In genomic region chrX:120604359-120604782, GRCh38 we compare ENCODE assay signal across 8 cellular contexts. TPM values are rescaled to one million over a fixed set of nuclear protein-coding genes. Genes with fewer than 3 reads are reported as not detected.
DNase-seq lines count a peak whose midpoint lies in the region; ATAC-seq and TF ChIP-seq lines count a peak whose summit lies in the region.

No MANE protein-coding gene starts in this region.

- no peaks in the 10 kb centered on the region for H3K9me2 ChIP-seq in OCI-LY1 (ENCODE audit: low read depth, low read length)

- 0% methylated on average over 5 of the region's 5 CpGs for WGBS in prostate gland

- H2AFZ ChIP-seq in OCI-LY1 (ENCODE audit: low read length): no peak overlapping the region

- no peak for TF ChIP-seq POLR2A in prostate gland (IDR thresholded peaks at IDR 0.05)

- H3K79me2 ChIP-seq in OCI-LY1 (ENCODE audit: insufficient read depth, low read length): peaks cover 19% of the 10 kb centered on the region

- intact Hi-C loops in left cardiac atrium (cut with DNase I): loop anchor here in 1 of 2 donors (5.0 kb wide), 1 partner anchor 42 kb away; the partner anchor contains the start of gene CUL4B
- intact Hi-C loops in prostate gland (cut with DNase I): loop anchor here (1.0 to 2.0 kb wide), 2 partner anchors 24 to 43 kb away; no protein-coding TSS in a partner anchor

- H3K27me3 Mint-ChIP-seq in activated naive CD8-positive, alpha-beta T cell treated with anti-CD3 and anti-CD28 coated beads for 36 hours: no peaks in the 10 kb centered on the region

- H3K27me3 ChIP-seq in BLaER1 treated with 17β-estradiol and CSF1 and Interleukin-3, amounts not matched to agents 10 nM and 100 nM: no peaks in the 10 kb centered on the region
- no peaks in the 10 kb centered on the region for H3K27me3 ChIP-seq in OCI-LY1 (ENCODE audit: insufficient read depth, low read length)
- no peaks in the 10 kb centered on the region for H3K27me3 ChIP-seq in prostate gland (replicated peaks; ENCODE audit: insufficient read depth)

- H3K4me2 ChIP-seq in BLaER1 treated with 17β-estradiol and CSF1 and Interleukin-3, amounts not matched to agents 10 nM and 100 nM: peak overlapping the region; percentile 59 to 83 (median 71)
- H3K4me2 ChIP-seq in OCI-LY1 (ENCODE audit: low read length): peak overlapping the region; percentile 94

- DNase-seq in activated naive CD8-positive, alpha-beta T cell treated with anti-CD3 and anti-CD28 coated beads for 36 hours: peak; percentile 4
- DNase-seq in left cardiac atrium (no peak), prostate gland (ENCODE audit: low spot score) (no peak), NCI-H1930 (lab: John Stamatoyannopoulos, UW) (no peak)

- ATAC-seq in GM19035 (IDR thresholded peaks at IDR 0.05; ENCODE audit: unreplicated experiment) (peak; percentile 52), HG03571 (IDR thresholded peaks at IDR 0.05; ENCODE audit: unreplicated experiment) (peak; percentile 62), left cardiac atrium (peak; percentile 77 to 83)

- no peaks in the 10 kb centered on the region for H3K9me3 Mint-ChIP-seq in activated naive CD8-positive, alpha-beta T cell treated with anti-CD3 and anti-CD28 coated beads for 36 hours

- H3K4me3 ChIP-seq in BLaER1 treated with 17β-estradiol and CSF1 and Interleukin-3, amounts not matched to agents 10 nM and 100 nM: peak overlapping the region; percentile 57 to 77 (median 68)
- H3K4me3 ChIP-seq in OCI-LY1 (ENCODE audit: low read depth, low read length, poor library complexity, severe bottlenecking) (peak overlapping the region; percentile 85), prostate gland (peak overlapping the region; percentile 42 to 45)

- peaks cover 9 to 31% (median 18%) of the 10 kb centered on the region in 11 experiments; a peak in 18 of 22 replicates for H3K36me3 ChIP-seq in BLaER1 treated with 17β-estradiol and CSF1 and Interleukin-3, amounts not matched to agents 10 nM and 100 nM
- H3K36me3 ChIP-seq in OCI-LY1 (ENCODE audit: insufficient read depth, low read length): peaks cover 26% of the 10 kb centered on the region
- no peaks in the 10 kb centered on the region for H3K36me3 ChIP-seq in prostate gland

- H3K9ac ChIP-seq in BLaER1 treated with 17β-estradiol and CSF1 and Interleukin-3, amounts not matched to agents 10 nM and 100 nM: peak overlapping the region; percentile 82 to 95 (median 89)
- H3K9ac ChIP-seq in OCI-LY1 (ENCODE audit: low read length): peak overlapping the region; percentile 93

- TF ChIP-seq CTCF in OCI-LY1 (IDR thresholded peaks at IDR 0.05; ENCODE audit: low read length) (no peak), prostate gland (IDR thresholded peaks at IDR 0.05) (no peak)

- peaks cover 0 to 11% (median 2%) of the 10 kb centered on the region in 10 experiments; a peak in 4 of 20 replicates for H3K4me1 ChIP-seq in BLaER1 treated with 17β-estradiol and CSF1 and Interleukin-3, amounts not matched to agents 10 nM and 100 nM
- H3K4me1 ChIP-seq in OCI-LY1 (ENCODE audit: insufficient read depth, low read length, severe bottlenecking): peaks cover 19% of the 10 kb centered on the region
- H3K4me1 ChIP-seq in prostate gland (replicated peaks): no peaks in the 10 kb centered on the region

- H4K20me1 ChIP-seq in BLaER1 treated with 17β-estradiol and CSF1 and Interleukin-3, amounts not matched to agents 10 nM and 100 nM: no peaks in the 10 kb centered on the region
- H4K20me1 ChIP-seq in OCI-LY1 (ENCODE audit: insufficient read depth, low read length): no peaks in the 10 kb centered on the region

- peak overlapping the region; percentile 96 for H3K4me3 Mint-ChIP-seq in activated naive CD8-positive, alpha-beta T cell treated with anti-CD3 and anti-CD28 coated beads for 36 hours

- peaks cover 5% of the 10 kb centered on the region for H3K36me3 Mint-ChIP-seq in activated naive CD8-positive, alpha-beta T cell treated with anti-CD3 and anti-CD28 coated beads for 36 hours

- no peaks in the 10 kb centered on the region for H3K4me1 Mint-ChIP-seq in activated naive CD8-positive, alpha-beta T cell treated with anti-CD3 and anti-CD28 coated beads for 36 hours

- H3K27ac ChIP-seq in BLaER1 treated with 17β-estradiol and CSF1 and Interleukin-3, amounts not matched to agents 10 nM and 100 nM: peak overlapping the region; percentile 86 to 97 (median 93)
- H3K27ac ChIP-seq in OCI-LY1 (ENCODE audit: low read depth, low read length, poor library complexity, severe bottlenecking) (peak overlapping the region; percentile 82), prostate gland (peak overlapping the region; percentile 81)

- H3K9me3 ChIP-seq in BLaER1 treated with 17β-estradiol and CSF1 and Interleukin-3, amounts not matched to agents 10 nM and 100 nM (replicated peaks in 1 of 11): no peaks in the 10 kb centered on the region
- H3K9me3 ChIP-seq in OCI-LY1 (ENCODE audit: low read length): no peaks in the 10 kb centered on the region
- H3K9me3 ChIP-seq in prostate gland: no peaks in the 10 kb centered on the region

- H3K27ac Mint-ChIP-seq in activated naive CD8-positive, alpha-beta T cell treated with anti-CD3 and anti-CD28 coated beads for 36 hours: peak overlapping the region; percentile 98

- no peaks in the 10 kb centered on the region for H3F3A ChIP-seq in OCI-LY1 (ENCODE audit: insufficient read depth, low read length)

RNA-seq across cellular contexts. Expression of gene MCTS1, which starts 0.5 kb away (rescaled TPM):
- 10 to 100 TPM; 73.8 to 75.4 TPM for total RNA-seq in activated naive CD8-positive, alpha-beta T cell treated with anti-CD3 and anti-CD28 coated beads for 36 hours
- 10 to 100 TPM; 31.3 to 34.9 TPM for total RNA-seq in left cardiac atrium
- total RNA-seq in prostate gland: 10 to 100 TPM; 17.5 to 23.6 TPM

RNA-seq across cellular contexts. Expression of gene C1GALT1C1, which starts 25.5 kb away (rescaled TPM):
- 10 to 100 TPM; 12.3 to 13.3 TPM for total RNA-seq in activated naive CD8-positive, alpha-beta T cell treated with anti-CD3 and anti-CD28 coated beads for 36 hours
- total RNA-seq in left cardiac atrium (10 to 100 TPM; 21.0 to 29.1 TPM), prostate gland (10 to 100 TPM; 24.4 to 33.7 TPM)

RNA-seq across cellular contexts. Expression of gene CUL4B, which starts 43.6 kb away (rescaled TPM):
- total RNA-seq in activated naive CD8-positive, alpha-beta T cell treated with anti-CD3 and anti-CD28 coated beads for 36 hours: 10 to 100 TPM; 32.7 to 32.9 TPM
- total RNA-seq in left cardiac atrium: 10 to 100 TPM; 23.7 to 29.1 TPM
- total RNA-seq in prostate gland: 10 to 100 TPM; 30.5 to 92.3 TPM
